In the genomic region with DNA sequence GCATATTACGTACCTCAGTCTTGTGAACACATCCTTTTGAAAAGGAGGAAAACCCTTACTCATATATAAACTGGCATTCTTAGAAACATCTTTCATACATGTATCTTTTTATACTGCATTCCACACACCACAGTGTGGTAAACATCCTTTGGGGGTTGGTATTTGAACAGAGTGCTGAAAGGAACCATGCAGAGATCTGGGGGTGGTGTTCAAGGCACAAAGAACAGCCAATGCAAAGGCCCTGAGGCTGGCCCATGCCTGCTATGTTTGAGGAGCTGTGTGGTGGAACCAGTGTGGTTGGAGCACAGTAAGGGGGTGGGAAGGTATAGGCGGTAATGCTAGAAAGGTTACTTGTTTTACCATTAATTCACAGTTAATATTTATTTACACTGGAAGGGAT, we compare ENCODE assay signal across 12 cellular contexts. TPM values are rescaled to one million over a fixed set of nuclear protein-coding genes. Genes with fewer than 3 reads are reported as not detected.
A peak's percentile ranks its signal among the peaks of the same experiment; 100 is the strongest.
DNase-seq lines count a peak whose midpoint lies in the region; ATAC-seq and TF ChIP-seq lines count a peak whose summit lies in the region.
"Had no signal": no experiment of that assay in that cellular context is flagged by ENCODE, and none has a peak within 500 bp of the region (broad histone marks: within the 10 kb centered on the region; RNA-seq: fewer than 3 reads in every experiment).

No MANE protein-coding gene starts in this region.

- H3K23ac ChIP-seq in neuronal stem cell (ENCODE audit: low read depth, low read length, poor library complexity): no peak overlapping the region

- H3K4me2 ChIP-seq in GM23248 (ENCODE audit: unreplicated experiment) (peak overlapping the region; percentile 71), neuronal stem cell (ENCODE audit: insufficient read depth, low read length, poor library complexity, severe bottlenecking) (no peak overlapping the region)

- H4K8ac ChIP-seq in neuronal stem cell (ENCODE audit: low read depth, low read length): no peak overlapping the region

- H3K9me3 Mint-ChIP-seq in CD4-positive, CD25-positive, alpha-beta regulatory T cell: no peaks in the 10 kb centered on the region
- no peaks in the 10 kb centered on the region for H3K9me3 Mint-ChIP-seq in activated naive CD4-positive, alpha-beta T cell treated with anti-CD3 and anti-CD28 coated beads, Interleukin-2, amount 50 U/mL, for 72 hours
- H3K9me3 Mint-ChIP-seq in mesothelial cell of epicardium: peaks cover 17% of the 10 kb centered on the region

- peaks cover 7% of the 10 kb centered on the region for H3K36me3 ChIP-seq in CD4-positive, CD25-positive, alpha-beta regulatory T cell (ENCODE audit: control insufficient read depth, insufficient read depth, low read length)
- H3K36me3 ChIP-seq in GM23248 (ENCODE audit: low read depth) (no peaks in the 10 kb centered on the region), neuronal stem cell (replicated peaks in 1 of 2; ENCODE audit: control insufficient read depth in 2 of 2, insufficient read depth in 2 of 2, low read length in 2 of 2) (peaks cover 0 to 26% of the 10 kb centered on the region in 2 donors)
- H3K36me3 ChIP-seq: right atrium auricular region had no signal

- H2AK5ac ChIP-seq in neuronal stem cell (ENCODE audit: low read depth, low read length): no peak overlapping the region

- H4K91ac ChIP-seq in neuronal stem cell (ENCODE audit: low read depth, low read length, poor library complexity): no peak overlapping the region

- H3K27ac Mint-ChIP-seq in CD4-positive, CD25-positive, alpha-beta regulatory T cell: peak overlapping the region; percentile 21 to 84 (median 43)
- H3K27ac Mint-ChIP-seq in activated naive CD4-positive, alpha-beta T cell treated with anti-CD3 and anti-CD28 coated beads, Interleukin-2, amount 50 U/mL, for 72 hours: peak overlapping the region; percentile 94 to 95
- H3K27ac Mint-ChIP-seq in mesothelial cell of epicardium: no peak overlapping the region

- H2BK12ac ChIP-seq in neuronal stem cell (ENCODE audit: low read length): no peak overlapping the region

- peaks cover 31% of the 10 kb centered on the region for H3K4me1 ChIP-seq in CD4-positive, CD25-positive, alpha-beta regulatory T cell (ENCODE audit: control insufficient read depth, insufficient read depth, low read length, poor library complexity, severe bottlenecking)
- peaks cover 9% of the 10 kb centered on the region for H3K4me1 ChIP-seq in GM23248 (ENCODE audit: insufficient read depth)
- no peaks in the 10 kb centered on the region for H3K4me1 ChIP-seq in foreskin keratinocyte
- H3K4me1 ChIP-seq in neuronal stem cell (ENCODE audit: control insufficient read depth in 2 of 2, insufficient read depth in 1 of 2, low read depth in 1 of 2, low read length in 2 of 2): peaks cover 2 to 6% of the 10 kb centered on the region in 2 donors

- no peak overlapping the region for H3K18ac ChIP-seq in neuronal stem cell (ENCODE audit: low read length)

- no peaks in the 10 kb centered on the region for H3K27me3 Mint-ChIP-seq in CD4-positive, CD25-positive, alpha-beta regulatory T cell
- H3K27me3 Mint-ChIP-seq in mesothelial cell of epicardium (ENCODE audit: low read depth): no peaks in the 10 kb centered on the region

- H3K4me1 Mint-ChIP-seq in CD4-positive, CD25-positive, alpha-beta regulatory T cell: peaks cover 8 to 66% (median 35%) of the 10 kb centered on the region in 4 donors
- H3K4me1 Mint-ChIP-seq in mesothelial cell of epicardium: peaks cover 24% of the 10 kb centered on the region

- peaks cover 58% of the 10 kb centered on the region for H3K79me2 ChIP-seq in GM23248 (ENCODE audit: insufficient read depth)

- peaks cover 19% of the 10 kb centered on the region; the same call in 1 of the 2 replicates for H3F3A ChIP-seq in GM23248 (ENCODE audit: insufficient read depth)

- in situ Hi-C loops in GM23248 (cut with MboI): no loop called here

- no peak overlapping the region for H3K14ac ChIP-seq in neuronal stem cell (ENCODE audit: low read length)

- DNase-seq in CD4-positive, CD25-positive, alpha-beta regulatory T cell: peak in 1 of 3 donors; percentile 68
- DNase-seq in GM23248: no peak
- DNase-seq in activated naive CD4-positive, alpha-beta T cell treated with anti-CD3 and anti-CD28 coated beads, Interleukin-2, amount 50 U/mL, for 72 hours (ENCODE audit: low spot score in 2 of 2): no peak
- DNase-seq in mesothelial cell of epicardium (ENCODE audit: low spot score in 2 of 2, unreplicated experiment in 2 of 2): no peak
- no peak for DNase-seq in foreskin keratinocyte
- no peak for DNase-seq in AG08395 (ENCODE audit: low spot score)
- no peak for DNase-seq in neuronal stem cell (ENCODE audit: low spot score)
- DNase-seq: activated effector memory CD4-positive, alpha-beta T cell treated with Interleukin-2 at 50 U/mL for 16 hours; head of caudate nucleus; NCI-H1930 had no signal

- 84 to 100% methylated on average over 2 of the region's 2 CpGs for WGBS in GM23248 (ENCODE audit: low coverage in 1 of 2, low lambda C conversion rate in 2 of 2, missing lambda C conversion rate in 2 of 2), 2 experiments
- WGBS in neuronal stem cell (ENCODE audit: extremely low coverage in 2 of 2, insufficient read length in 2 of 2, insufficient replicate concordance in 1 of 2), 2 donors: no CpG with 5 or more reads among the region's 2 CpGs

- ATAC-seq in CD4-positive, CD25-positive, alpha-beta regulatory T cell (ENCODE audit: low read depth in 2 of 2): no peak
- peak in 1 of 2 donors; percentile 45 for ATAC-seq in activated naive CD4-positive, alpha-beta T cell treated with anti-CD3 and anti-CD28 coated beads, Interleukin-2, amount 50 U/mL, for 72 hours
- ATAC-seq in HG03469 (IDR thresholded peaks at IDR 0.05; ENCODE audit: unreplicated experiment) (no peak), foreskin keratinocyte (no peak)

- H3K27ac ChIP-seq in CD4-positive, CD25-positive, alpha-beta regulatory T cell (ENCODE audit: insufficient read depth, low read length, poor library complexity, severe bottlenecking): peak overlapping the region; percentile 23
- H3K27ac ChIP-seq in GM23248 (no peak overlapping the region), foreskin keratinocyte (no peak overlapping the region), neuronal stem cell (replicated peaks; ENCODE audit: low read length) (no peak overlapping the region)
- H3K27ac ChIP-seq: right atrium auricular region had no signal

- peak overlapping the region; percentile 75 for H3K4me3 ChIP-seq in CD4-positive, CD25-positive, alpha-beta regulatory T cell (ENCODE audit: low read depth, low read length)
- H3K4me3 ChIP-seq in GM23248 (peak overlapping the region; percentile 83), neuronal stem cell (ENCODE audit: low read length in 2 of 2) (no peak overlapping the region)
- H3K4me3 ChIP-seq: right atrium auricular region had no signal

- H2AFZ ChIP-seq in GM23248 (no peak overlapping the region), neuronal stem cell (ENCODE audit: low read length) (no peak overlapping the region)

- H3K9me2 ChIP-seq in GM23248 (ENCODE audit: insufficient read depth): no peaks in the 10 kb centered on the region

- TF ChIP-seq CTCF in mesothelial cell of epicardium (IDR thresholded peaks at IDR 0.05; ENCODE audit: unreplicated experiment) (no peak), foreskin keratinocyte (conservative IDR thresholded peaks at IDR 0.05) (no peak)

- H4K20me1 ChIP-seq in GM23248 (ENCODE audit: insufficient read depth): no peaks in the 10 kb centered on the region

- H3K9me3 ChIP-seq in CD4-positive, CD25-positive, alpha-beta regulatory T cell (ENCODE audit: control insufficient read depth in 2 of 2, low read length in 2 of 2): no peaks in the 10 kb centered on the region
- H3K9me3 ChIP-seq in GM23248 (ENCODE audit: low read depth) (no peaks in the 10 kb centered on the region), neuronal stem cell (replicated peaks in 1 of 2; ENCODE audit: control insufficient read depth in 2 of 2, insufficient read depth in 1 of 2, low read depth in 1 of 2, low read length in 2 of 2) (no peaks in the 10 kb centered on the region)
- H3K9me3 ChIP-seq: right atrium auricular region had no signal

- H2BK120ac ChIP-seq in neuronal stem cell (ENCODE audit: low read depth, low read length): no peak overlapping the region

- no peaks in the 10 kb centered on the region for H3K27me3 ChIP-seq in CD4-positive, CD25-positive, alpha-beta regulatory T cell (ENCODE audit: control insufficient read depth, insufficient read depth, low read length)
- no peaks in the 10 kb centered on the region for H3K27me3 ChIP-seq in GM23248 (replicated peaks; ENCODE audit: insufficient read depth)
- no peaks in the 10 kb centered on the region for H3K27me3 ChIP-seq in foreskin keratinocyte
- H3K27me3 ChIP-seq in neuronal stem cell (ENCODE audit: control insufficient read depth in 3 of 3, insufficient read depth in 3 of 3, low read depth in 1 of 3, low read length in 3 of 3): peaks cover 0 to under 1% (median 0%) of the 10 kb centered on the region in 3 experiments
- H3K27me3 ChIP-seq: right atrium auricular region had no signal

- H2BK15ac ChIP-seq in neuronal stem cell (ENCODE audit: low read length): no peak overlapping the region

- H3K79me1 ChIP-seq in neuronal stem cell (ENCODE audit: low read depth, low read length): peaks cover 3% of the 10 kb centered on the region

- H3K36me3 Mint-ChIP-seq in CD4-positive, CD25-positive, alpha-beta regulatory T cell: peaks cover 3% of the 10 kb centered on the region
- peaks cover 37 to 41% of the 10 kb centered on the region in 2 donors for H3K36me3 Mint-ChIP-seq in activated naive CD4-positive, alpha-beta T cell treated with anti-CD3 and anti-CD28 coated beads, Interleukin-2, amount 50 U/mL, for 72 hours
- peaks cover 6% of the 10 kb centered on the region for H3K36me3 Mint-ChIP-seq in mesothelial cell of epicardium

- peak overlapping the region; percentile 94; the same call in 1 of the 2 replicates for H3K9ac ChIP-seq in GM23248
- H3K9ac ChIP-seq in neuronal stem cell (ENCODE audit: low read depth, low read length, poor library complexity): no peak overlapping the region

- H3K4me3 Mint-ChIP-seq in CD4-positive, CD25-positive, alpha-beta regulatory T cell: peak overlapping the region; percentile 88 to 93 (median 90)
- peak overlapping the region; percentile 11 for H3K4me3 Mint-ChIP-seq in mesothelial cell of epicardium

- no peak overlapping the region for H3K4ac ChIP-seq in neuronal stem cell (ENCODE audit: low read length)

- H2BK5ac ChIP-seq in neuronal stem cell (ENCODE audit: low read length): no peak overlapping the region

RNA-seq across cellular contexts. Expression of a gene that starts 2.0 kb away (rescaled TPM):
- total RNA-seq in CD4-positive, CD25-positive, alpha-beta regulatory T cell: 27.3 TPM
- polyA plus RNA-seq in CD4-positive, CD25-positive, alpha-beta regulatory T cell: 10 to 100 TPM; 18.8 to 20.4 (median 19.8) TPM
- 35.3 and 46.6 TPM in 2 replicates for total RNA-seq in GM23248 (2014; rRNA removed; shearing (Covaris generic))
- polyA plus RNA-seq in GM23248 (2016; fragmentation: Nextera tagmentation; extraction: Ambion mirVana) (47.7 and 49.5 TPM in 2 replicates), foreskin keratinocyte (17.8 and 20.3 TPM in 2 replicates)
- 100 to 1,000 TPM in 1 of 2 donors, 10 to 100 TPM in 1; 95.1 to 136 TPM for total RNA-seq in activated naive CD4-positive, alpha-beta T cell treated with anti-CD3 and anti-CD28 coated beads, Interleukin-2, amount 50 U/mL, for 72 hours
- total RNA-seq in mesothelial cell of epicardium (34.6 to 35.4 TPM (median 35.0 TPM) in 3 replicates), foreskin keratinocyte (20.4 and 21.9 TPM in 2 replicates)
- polyA plus RNA-seq in neuronal stem cell (2013, experiment 1 of 2): 28.0 TPM
- 28.5 TPM for polyA plus RNA-seq in neuronal stem cell (2013, experiment 2 of 2)

RNA-seq across cellular contexts. Expression of a gene that starts 10.6 kb away (rescaled TPM):
- total RNA-seq in CD4-positive, CD25-positive, alpha-beta regulatory T cell: 140 TPM
- polyA plus RNA-seq in CD4-positive, CD25-positive, alpha-beta regulatory T cell: 100 to 1,000 TPM; 326 to 416 (median 357) TPM
- 130 and 133 TPM in 2 replicates for total RNA-seq in GM23248 (2014; rRNA removed; shearing (Covaris generic))
- polyA plus RNA-seq in GM23248 (2016; fragmentation: Nextera tagmentation; extraction: Ambion mirVana) (158 and 160 TPM in 2 replicates), foreskin keratinocyte (148 and 153 TPM in 2 replicates)
- 100 to 1,000 TPM; 162 to 210 TPM for total RNA-seq in activated naive CD4-positive, alpha-beta T cell treated with anti-CD3 and anti-CD28 coated beads, Interleukin-2, amount 50 U/mL, for 72 hours
- total RNA-seq in mesothelial cell of epicardium (70.1 to 71.5 TPM (median 71.4 TPM) in 3 replicates), foreskin keratinocyte (110 and 114 TPM in 2 replicates)
- polyA plus RNA-seq in neuronal stem cell (2013, experiment 1 of 2): 125 TPM
- polyA plus RNA-seq in neuronal stem cell (2013, experiment 2 of 2): 121 TPM

RNA-seq across cellular contexts. Expression of a gene that starts 18.6 kb away (rescaled TPM):
- 13.9 TPM for total RNA-seq in CD4-positive, CD25-positive, alpha-beta regulatory T cell
- 10 to 100 TPM in 3 of 4 donors, 1 to 10 TPM in 1; 6.2 to 18.7 (median 11.2) TPM for polyA plus RNA-seq in CD4-positive, CD25-positive, alpha-beta regulatory T cell
- 1.4 TPM in 1 of 2 replicates, not detected in the other for total RNA-seq in GM23248 (2014; rRNA removed; shearing (Covaris generic))
- polyA plus RNA-seq in GM23248 (2016; fragmentation: Nextera tagmentation; extraction: Ambion mirVana) (0.15 TPM in 1 of 2 replicates, not detected in the other), foreskin keratinocyte (0.18 and 0.22 TPM in 2 replicates)
- 10 to 100 TPM in 1 of 2 donors, 1 to 10 TPM in 1; 5.1 to 11.1 TPM for total RNA-seq in activated naive CD4-positive, alpha-beta T cell treated with anti-CD3 and anti-CD28 coated beads, Interleukin-2, amount 50 U/mL, for 72 hours
- total RNA-seq in mesothelial cell of epicardium (0.97 to 1.2 TPM (median 0.99 TPM) in 3 replicates), foreskin keratinocyte (0.11 and 0.20 TPM in 2 replicates)
- 0.25 TPM for polyA plus RNA-seq in neuronal stem cell (2013, experiment 1 of 2)
- 0.24 TPM for polyA plus RNA-seq in neuronal stem cell (2013, experiment 2 of 2)

RNA-seq across cellular contexts. Expression of a gene that starts 28.7 kb away (rescaled TPM):
- total RNA-seq in CD4-positive, CD25-positive, alpha-beta regulatory T cell: not detected
- polyA plus RNA-seq in CD4-positive, CD25-positive, alpha-beta regulatory T cell: under 1 TPM in 2 of 4 donors, not detected in 2; 0.18 to 0.34 TPM
- total RNA-seq in GM23248 (2014; rRNA removed; shearing (Covaris generic)): not detected in 2 replicates
- polyA plus RNA-seq in GM23248 (2016; fragmentation: Nextera tagmentation; extraction: Ambion mirVana): 0.32 and 0.34 TPM in 2 replicates
- 1 to 10 TPM in 1 of 2 donors, under 1 TPM in 1; 0.47 to 3.0 TPM for total RNA-seq in activated naive CD4-positive, alpha-beta T cell treated with anti-CD3 and anti-CD28 coated beads, Interleukin-2, amount 50 U/mL, for 72 hours
- 3.7 to 4.4 TPM (median 4.2 TPM) in 3 replicates for total RNA-seq in mesothelial cell of epicardium
- 0.71 TPM in 2 replicates for total RNA-seq in foreskin keratinocyte
- 1.9 and 2.9 TPM in 2 replicates for polyA plus RNA-seq in foreskin keratinocyte
- polyA plus RNA-seq in neuronal stem cell (2013, experiment 1 of 2): 3.6 TPM
- 4.0 TPM for polyA plus RNA-seq in neuronal stem cell (2013, experiment 2 of 2)

Comparison
In these comparisons a context has a peak if more than half of its experiments do, and no peak if none do; other contexts are left out.
1. H3K4me3 ChIP-seq: peak in CD4-positive, CD25-positive, alpha-beta regulatory T cell (single experiment) and GM23248 (single experiment); none in neuronal stem cell (0 of 2).